Comparison of ENCODE assay signal across 1 cellular context in genomic region chr2:241350878-241351639, GRCh38.
TF ChIP-seq lines count a peak whose summit lies in the region.

No MANE protein-coding gene starts in this region.

TF ChIP-seq in HepG2, 621 proteins besides CTCF, POLR2A, EP300 and RAD21 (continues in another document):
- TF ChIP-seq ZNF468 (CRISPR knock-in tag; IDR thresholded peaks at IDR 0.05) (no peak), SNAPC2 (CRISPR knock-in tag; IDR thresholded peaks at IDR 0.05) (0 out of 2 replicates have a peak, but pooled peaks have one; percentile 14), ZNF10 (CRISPR knock-in tag; IDR thresholded peaks at IDR 0.05; ENCODE audit: borderline replicate concordance, low read depth) (no peak), SMARCC2 (IDR thresholded peaks at IDR 0.05) (no peak), THYN1 (CRISPR knock-in tag; IDR thresholded peaks at IDR 0.05; ENCODE audit: borderline replicate concordance, low read depth) (no peak), DNMT3B (CRISPR knock-in tag; conservative IDR thresholded peaks at IDR 0.05) (no peak), TBP (CRISPR knock-in tag; IDR thresholded peaks at IDR 0.05) (no peak), PTBP1 (IDR thresholded peaks at IDR 0.05; ENCODE audit: low read depth, low read length, poor library complexity, severe bottlenecking) (no peak), IKZF5 (CRISPR knock-in tag; IDR thresholded peaks at IDR 0.05) (no peak; the same call in 1 of the 2 replicates), ZNF777 (CRISPR knock-in tag; IDR thresholded peaks at IDR 0.05) (no peak), NFE2L2 (IDR thresholded peaks at IDR 0.05; ENCODE audit: low read length) (no peak), DMAP1 (CRISPR knock-in tag; IDR thresholded peaks at IDR 0.05) (peak; percentile 53), JUND (CRISPR knock-in tag; IDR thresholded peaks at IDR 0.05) (no peak; the same call in 1 of the 2 replicates), GPBP1L1 (CRISPR knock-in tag; IDR thresholded peaks at IDR 0.05) (no peak), KDM5A (IDR thresholded peaks at IDR 0.05; ENCODE audit: borderline replicate concordance, low read length) (no peak; the same call in 1 of the 2 replicates), ZNF558 (CRISPR knock-in tag; IDR thresholded peaks at IDR 0.05; ENCODE audit: borderline replicate concordance) (no peak), MAX (IDR thresholded peaks at IDR 0.05) (peak; percentile 53; the same call in 1 of the 2 replicates), ZNF737 (CRISPR knock-in tag; IDR thresholded peaks at IDR 0.05; ENCODE audit: borderline replicate concordance) (no peak), CEBPB (IDR thresholded peaks at IDR 0.05; ENCODE audit: borderline replicate concordance, low read depth, low read length) (no peak), ELF4 (CRISPR knock-in tag; IDR thresholded peaks at IDR 0.05; ENCODE audit: borderline replicate concordance) (no peak), GATAD1 (CRISPR knock-in tag; IDR thresholded peaks at IDR 0.05) (0 out of 2 replicates have a peak, but pooled peaks have one; percentile 26), ZFP36L1 (CRISPR knock-in tag; IDR thresholded peaks at IDR 0.05) (no peak), PRDM10 (CRISPR knock-in tag; IDR thresholded peaks at IDR 0.05; ENCODE audit: low read depth) (no peak), ATF7 (IDR thresholded peaks at IDR 0.05) (peak; percentile 18; the same call in 1 of the 2 replicates), ATF7 (CRISPR knock-in tag; IDR thresholded peaks at IDR 0.05) (no peak), ZNF747 (CRISPR knock-in tag; IDR thresholded peaks at IDR 0.05; ENCODE audit: borderline replicate concordance) (no peak; the same call in 1 of the 2 replicates), SOX6 (IDR thresholded peaks at IDR 0.05) (no peak), SOX6 (CRISPR knock-in tag; IDR thresholded peaks at IDR 0.05) (peak; percentile 60), IKZF1 (IDR thresholded peaks at IDR 0.05) (no peak), ZNF329 (CRISPR knock-in tag; IDR thresholded peaks at IDR 0.05; ENCODE audit: low read depth) (no peak), ZBTB7A (CRISPR knock-in tag; IDR thresholded peaks at IDR 0.05) (no peak), ZNF318 (CRISPR knock-in tag; IDR thresholded peaks at IDR 0.05) (no peak), ZSCAN20 (CRISPR knock-in tag; IDR thresholded peaks at IDR 0.05; ENCODE audit: borderline replicate concordance) (no peak), REST (IDR thresholded peaks at IDR 0.05; ENCODE audit: borderline replicate concordance in 1 of 2, low read depth in 1 of 2, low read length in 2 of 2) (no peak), ZNF644 (CRISPR knock-in tag; IDR thresholded peaks at IDR 0.05; ENCODE audit: low read depth) (peak; percentile 33; the same call in 1 of the 2 replicates), CHD4 (IDR thresholded peaks at IDR 0.05; ENCODE audit: borderline replicate concordance, low read length) (peak; percentile 78; the same call in 1 of the 2 replicates), KLF16 (CRISPR knock-in tag; IDR thresholded peaks at IDR 0.05) (no peak), ESRRA (CRISPR knock-in tag; IDR thresholded peaks at IDR 0.05; ENCODE audit: low read depth) (no peak), ZNF354B (CRISPR knock-in tag; IDR thresholded peaks at IDR 0.05) (no peak), TFE3 (CRISPR knock-in tag; IDR thresholded peaks at IDR 0.05) (peak; percentile 91), ARID3A (IDR thresholded peaks at IDR 0.05; ENCODE audit: low read depth, low read length) (peak; percentile 31; the same call in 1 of the 2 replicates), RFXANK (CRISPR knock-in tag; IDR thresholded peaks at IDR 0.05) (no peak)
